ENCODE assay signal across 8 cellular contexts in the genomic region with DNA sequence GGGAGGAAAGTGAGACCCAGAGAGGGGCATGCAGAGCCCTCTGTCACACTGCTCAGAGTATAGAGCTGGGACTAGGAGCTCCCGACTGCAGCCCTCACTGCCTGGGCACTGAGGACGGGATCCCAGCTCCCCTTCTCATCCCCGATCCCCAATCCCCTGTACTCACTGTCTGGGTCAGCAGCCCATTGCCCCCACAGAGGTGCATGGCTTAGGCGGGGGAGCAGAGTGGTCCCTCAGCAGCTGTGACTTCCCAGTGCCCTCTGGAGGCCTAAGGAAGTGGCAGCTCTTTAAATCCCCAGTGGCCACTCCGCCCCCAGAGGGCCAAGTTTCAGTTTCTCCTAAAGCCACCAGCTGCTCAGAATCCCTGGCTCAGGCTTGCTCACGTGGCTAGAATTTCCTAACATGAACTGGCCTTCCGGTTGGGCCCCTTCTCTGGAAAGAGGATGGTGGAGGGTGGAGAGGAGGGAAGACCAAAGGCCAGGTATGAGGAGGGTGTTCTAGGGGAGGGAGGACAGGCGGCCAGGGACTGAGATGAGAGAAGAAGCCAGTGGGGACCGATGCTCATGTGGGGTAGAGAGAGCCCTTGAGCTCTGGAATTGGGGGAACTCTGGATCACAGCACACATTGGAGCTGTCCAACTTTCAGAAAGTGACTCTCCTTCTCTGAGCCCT. TPM values are rescaled to one million over a fixed set of nuclear protein-coding genes. Genes with fewer than 3 reads are reported as not detected.
DNase-seq lines count a peak whose midpoint lies in the region; ATAC-seq and TF ChIP-seq lines count a peak whose summit lies in the region.

A gene with protein sequence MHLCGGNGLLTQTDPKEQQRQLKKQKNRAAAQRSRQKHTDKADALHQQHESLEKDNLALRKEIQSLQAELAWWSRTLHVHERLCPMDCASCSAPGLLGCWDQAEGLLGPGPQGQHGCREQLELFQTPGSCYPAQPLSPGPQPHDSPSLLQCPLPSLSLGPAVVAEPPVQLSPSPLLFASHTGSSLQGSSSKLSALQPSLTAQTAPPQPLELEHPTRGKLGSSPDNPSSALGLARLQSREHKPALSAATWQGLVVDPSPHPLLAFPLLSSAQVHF (minus strand): TSS at position 262 of the 671 bp plus-strand sequence. CDS start 57 bp downstream, at position 205.

- peaks cover 0 to 6% of the 10 kb centered on the region in 2 donors for H3K36me3 ChIP-seq in gastroesophageal sphincter

- no peaks in the 10 kb centered on the region for H3K27me3 ChIP-seq in gastroesophageal sphincter

- H3K27ac Mint-ChIP-seq in T-helper 1 cell treated with Interleukin-12 subunit alpha and Interleukin-12 subunit beta and Interleukin-4 antibody, amounts not matched to agents 30 μg/mL and 1 μg/mL, for 36 hours: peak within 1 kb of the TSS; percentile 50
- H3K27ac Mint-ChIP-seq in neural crest cell (ENCODE audit: unreplicated experiment): no peak within 1 kb of the TSS

- no peak for DNase-seq in T-helper 1 cell
- peak; percentile 48 for DNase-seq in NCI-H146 treated with DMSO at 0.1 percent for 48 hours (lab: John Stamatoyannopoulos, UW; ENCODE audit: unreplicated experiment)
- peak; percentile 45 for DNase-seq in neural crest cell (ENCODE audit: low read depth, low spot score)

- peaks cover 1% of the 10 kb centered on the region for H3K36me3 Mint-ChIP-seq in T-helper 1 cell treated with Interleukin-12 subunit alpha and Interleukin-12 subunit beta and Interleukin-4 antibody, amounts not matched to agents 30 μg/mL and 1 μg/mL, for 36 hours (ENCODE audit: low read depth)
- no peaks in the 10 kb centered on the region for H3K36me3 Mint-ChIP-seq in neural crest cell (ENCODE audit: low read depth)

- WGBS in gastroesophageal sphincter (ENCODE audit: low coverage in 1 of 2), 2 donors: 26 to 75% methylated on average over 2 to 6 of the region's 9 CpGs

- no peak for TF ChIP-seq EP300 in gastroesophageal sphincter (IDR thresholded peaks at IDR 0.05)

- H3K27me3 Mint-ChIP-seq in T-helper 1 cell treated with Interleukin-12 subunit alpha and Interleukin-12 subunit beta and Interleukin-4 antibody, amounts not matched to agents 30 μg/mL and 1 μg/mL, for 36 hours (ENCODE audit: low read depth): no peaks in the 10 kb centered on the region
- H3K27me3 Mint-ChIP-seq in neural crest cell (ENCODE audit: low read depth): no peaks in the 10 kb centered on the region

- ATAC-seq in gastroesophageal sphincter: peak; percentile 91
- ATAC-seq in GM18873 (IDR thresholded peaks at IDR 0.05; ENCODE audit: low FRiP score, unreplicated experiment): no peak
- no peak for ATAC-seq in GM18519 (IDR thresholded peaks at IDR 0.05; ENCODE audit: low FRiP score, unreplicated experiment)

- peak within 1 kb of the TSS; percentile 54 for H3K4me3 ChIP-seq in WI38 (ENCODE audit: low read depth, low read length)
- H3K4me3 ChIP-seq in gastroesophageal sphincter: peak within 1 kb of the TSS; percentile 15 to 51

- H3K4me1 ChIP-seq in gastroesophageal sphincter: peaks cover 0 to 22% (median 0%) of the 10 kb centered on the region in 3 donors

- H3K9me3 ChIP-seq in gastroesophageal sphincter: no peaks in the 10 kb centered on the region

- H3K4me3 Mint-ChIP-seq in T-helper 1 cell treated with Interleukin-12 subunit alpha and Interleukin-12 subunit beta and Interleukin-4 antibody, amounts not matched to agents 30 μg/mL and 1 μg/mL, for 36 hours: no peak within 1 kb of the TSS
- no peak within 1 kb of the TSS for H3K4me3 Mint-ChIP-seq in neural crest cell

- no peaks in the 10 kb centered on the region for H3K9me3 Mint-ChIP-seq in T-helper 1 cell treated with Interleukin-12 subunit alpha and Interleukin-12 subunit beta and Interleukin-4 antibody, amounts not matched to agents 30 μg/mL and 1 μg/mL, for 36 hours
- H3K9me3 Mint-ChIP-seq in neural crest cell: no peaks in the 10 kb centered on the region

- TF ChIP-seq POLR2A in gastroesophageal sphincter (IDR thresholded peaks at IDR 0.05): no peak

- peaks cover 23% of the 10 kb centered on the region for H3K4me1 Mint-ChIP-seq in T-helper 1 cell treated with Interleukin-12 subunit alpha and Interleukin-12 subunit beta and Interleukin-4 antibody, amounts not matched to agents 30 μg/mL and 1 μg/mL, for 36 hours (ENCODE audit: low read depth)
- peaks cover 8% of the 10 kb centered on the region for H3K4me1 Mint-ChIP-seq in neural crest cell

- peak; percentile 48 for TF ChIP-seq CTCF in WI38 (IDR thresholded peaks at IDR 0.05; ENCODE audit: low read depth, low read length)
- TF ChIP-seq CTCF in gastroesophageal sphincter (IDR thresholded peaks at IDR 0.05): peak in 3 of 4 experiments; percentile 55 to 64 (median 62)
- peak; percentile 45 for TF ChIP-seq CTCF in neural crest cell (conservative IDR thresholded peaks at IDR 0.05)

- peak within 1 kb of the TSS in 3 of 4 donors; percentile 59 to 77 (median 71) for H3K27ac ChIP-seq in gastroesophageal sphincter

RNA-seq across cellular contexts. Expression of the gene that starts here (rescaled TPM):
- total RNA-seq in gastroesophageal sphincter: 1 to 10 TPM; 1.5 to 3.4 (median 1.6) TPM
- total RNA-seq in neural crest cell: 0.21 and 0.30 TPM in 2 replicates

Comparison
In these comparisons a context has a peak if more than half of its experiments do, and no peak if none do; other contexts are left out.
1. Peak in DNase-seq in neural crest cell; RNA of the gene not detected or under 1 TPM.